ENCODE assay signal across 24 cellular contexts in genomic region chr6:166019214-166019613, GRCh38.
DNase-seq lines count a peak whose midpoint lies in the region; ATAC-seq, FAIRE-seq and TF ChIP-seq lines count a peak whose summit lies in the region.
"Had no signal": no experiment of that assay in that cellular context is flagged by ENCODE, and none has a peak within 500 bp of the region (broad histone marks: within the 10 kb centered on the region; RNA-seq: fewer than 3 reads in every experiment).

No MANE protein-coding gene starts in this region.

- ATAC-seq in IMR-90 (ENCODE audit: low read depth) (no peak), pancreas (no peak)
- ATAC-seq: A549, GM12878, GM23338, HCT116 had no signal

- no peak for TF ChIP-seq RAD21 in IMR-90 (IDR thresholded peaks at IDR 0.05; ENCODE audit: low read length)

- no peak overlapping the region for H2BK20ac ChIP-seq in IMR-90 (ENCODE audit: low read depth, low read length)

- TF ChIP-seq POLR2A in IMR-90 (IDR thresholded peaks at IDR 0.05; ENCODE audit: low read depth, low read length): no peak
- no peak for TF ChIP-seq POLR2A in transverse colon (IDR thresholded peaks at IDR 0.05)

- H2AFZ ChIP-seq in IMR-90 (replicated peaks; ENCODE audit: low read length, poor library complexity): peak overlapping the region; percentile 63
- H2AFZ ChIP-seq: GM23338 had no signal

- H2BK15ac ChIP-seq in IMR-90 (ENCODE audit: low read depth, low read length): no peak overlapping the region

- H3K27me3 ChIP-seq in IMR-90 (ENCODE audit: control insufficient read depth, insufficient read depth, low read length): no peaks in the 10 kb centered on the region
- H3K27me3 ChIP-seq in pancreas: no peaks in the 10 kb centered on the region
- no peaks in the 10 kb centered on the region for H3K27me3 ChIP-seq in transverse colon
- H3K27me3 ChIP-seq: BE2C; BLaER1 treated with 17β-estradiol and CSF1 and Interleukin-3, amounts not matched to agents 10 nM and 100 nM had no signal

- WGBS in IMR-90 (ENCODE audit: extremely low coverage in 2 of 2, insufficient read length in 1 of 2), 2 experiments: 75% methylated on average over 4 of the region's 6 CpGs; no CpG with 5 or more reads in 1 of the 2 experiments
- 58 to 65% methylated on average over 6 of the region's 6 CpGs for WGBS in pancreas, 2 donors
- 54 to 60% methylated on average over 5 to 6 of the region's 6 CpGs for WGBS in transverse colon (ENCODE audit: low coverage in 1 of 2), 2 donors

- no peak overlapping the region for H2AK9ac ChIP-seq in IMR-90 (replicated peaks; ENCODE audit: low read depth, low read length, poor library complexity)

- H2BK120ac ChIP-seq in IMR-90 (ENCODE audit: low read depth, low read length): no peak overlapping the region

- peaks cover 4% of the 10 kb centered on the region for H3K9me3 ChIP-seq in IMR-90 (ENCODE audit: control insufficient read depth, insufficient read depth, low read length)
- H3K9me3 ChIP-seq in pancreas: peaks cover 0 to 3% (median 0%) of the 10 kb centered on the region in 4 donors
- H3K9me3 ChIP-seq in transverse colon: peaks cover 0 to 13% of the 10 kb centered on the region in 2 donors
- H3K9me3 ChIP-seq: BE2C had no signal

- H3K18ac ChIP-seq in IMR-90 (ENCODE audit: low read depth, low read length): no peak overlapping the region

- H3K14ac ChIP-seq in IMR-90 (replicated peaks; ENCODE audit: low read depth, low read length): no peak overlapping the region

- H3K4me3 ChIP-seq in IMR-90 (ENCODE audit: insufficient read depth, low read depth, low read length): no peak overlapping the region
- no peak overlapping the region for H3K4me3 ChIP-seq in pancreas
- H3K4me3 ChIP-seq in transverse colon: no peak overlapping the region
- H3K4me3 ChIP-seq: A549; BLaER1 treated with 17β-estradiol and CSF1 and Interleukin-3, amounts not matched to agents 10 nM and 100 nM; GM12878; GM23338 had no signal

- TF ChIP-seq CTCF in IMR-90 (conservative IDR thresholded peaks at IDR 0.05; ENCODE audit: low read depth, low read length) (no peak), pancreas (IDR thresholded peaks at IDR 0.05) (no peak), transverse colon (IDR thresholded peaks at IDR 0.05) (no peak)

- TF ChIP-seq EP300 in transverse colon (IDR thresholded peaks at IDR 0.05; ENCODE audit: low read depth): no peak

- peaks cover 3% of the 10 kb centered on the region; the same call in 1 of the 2 replicates for H3K9me1 ChIP-seq in IMR-90 (ENCODE audit: insufficient read depth, low read length)

- no peak overlapping the region for H2AK5ac ChIP-seq in IMR-90 (ENCODE audit: low read depth, low read length)

- in situ Hi-C loops in IMR-90 (cut with MboI; ENCODE audit: low sequenced_read_pairs) (no loop called here), transverse colon (cut with MboI; ENCODE audit: low pct_ligation_motif_present in 1 of 4, low pct_unique_long_range_greater_than_20kb in 1 of 4, low sequenced_read_pairs in 3 of 4) (no loop called here)

- no peak overlapping the region for H3K4me2 ChIP-seq in IMR-90 (ENCODE audit: low read depth, low read length)
- H3K4me2 ChIP-seq: A549; BLaER1 treated with 17β-estradiol and CSF1 and Interleukin-3, amounts not matched to agents 10 nM and 100 nM; GM23338 had no signal

- POLR2A ChIA-PET in IMR-90 (lab: Charles Lee; ENCODE audit: unreplicated experiment): no interaction called here

- CTCF ChIA-PET in IMR-90 (lab: Yijun Ruan, JAX): no interaction called here

- peaks cover under 1% of the 10 kb centered on the region; the same call in 1 of the 2 replicates for H3K4me1 ChIP-seq in IMR-90 (ENCODE audit: control insufficient read depth, insufficient read depth, low read length)
- no peaks in the 10 kb centered on the region for H3K4me1 ChIP-seq in pancreas
- no peaks in the 10 kb centered on the region for H3K4me1 ChIP-seq in transverse colon
- H3K4me1 ChIP-seq: A549; BE2C; BLaER1 treated with 17β-estradiol and CSF1 and Interleukin-3, amounts not matched to agents 10 nM and 100 nM had no signal

- H3K9ac ChIP-seq in IMR-90 (ENCODE audit: low read depth, low read length): no peak overlapping the region
- H3K9ac ChIP-seq: BLaER1 treated with 17β-estradiol and CSF1 and Interleukin-3, amounts not matched to agents 10 nM and 100 nM had no signal

- no peak for DNase-seq in IMR-90
- peak; percentile 36 to 54 for DNase-seq in SHP77 (lab: John Stamatoyannopoulos, UW)
- DNase-seq in myocyte (ENCODE audit: low read depth): peak; percentile 18
- peak; percentile 30 for DNase-seq in posterior vena cava (ENCODE audit: low spot score)
- no peak for DNase-seq in pancreas
- DNase-seq in transverse colon: no peak
- DNase-seq in midbrain (lab: John Stamatoyannopoulos, UW): no peak
- DNase-seq: 8988T; ACHN; AML-193; BE2C; CD4-positive, alpha-beta T cell; CD8-positive, alpha-beta memory T cell; DMS 273 treated with DMSO at 0.1 percent for 48 hours; DMS79; EL; GDM1; H9 had no signal

- H4K20me1 ChIP-seq in IMR-90 (ENCODE audit: insufficient read depth, low read length): no peaks in the 10 kb centered on the region
- H4K20me1 ChIP-seq: BLaER1 treated with 17β-estradiol and CSF1 and Interleukin-3, amounts not matched to agents 10 nM and 100 nM had no signal

- dilution Hi-C loops in IMR-90 (cut with HindIII; ENCODE audit: low sequenced_read_pairs, unreplicated experiment): no loop called here

- no peak overlapping the region for H2BK5ac ChIP-seq in IMR-90 (ENCODE audit: low read depth, low read length, poor library complexity, severe bottlenecking)

- H3K79me1 ChIP-seq in IMR-90 (ENCODE audit: low read depth in 1 of 2, low read length in 2 of 2): no peaks in the 10 kb centered on the region

- BruUV-seq in IMR-90 (replicated peaks; lab: Mats Ljungman, UMichigan): no TSS peak

- H3K4ac ChIP-seq in IMR-90 (ENCODE audit: low read depth, low read length): no peak overlapping the region

- H4K8ac ChIP-seq in IMR-90 (ENCODE audit: low read depth in 2 of 2, low read length in 2 of 2): no peak overlapping the region

- H3K56ac ChIP-seq in IMR-90 (ENCODE audit: extremely low read depth, insufficient read depth, low read length): no peak overlapping the region

- H3K23ac ChIP-seq in IMR-90 (ENCODE audit: low read depth, low read length): no peak overlapping the region

- H4K5ac ChIP-seq in IMR-90 (ENCODE audit: low read depth, low read length): no peak overlapping the region

- no peak for FAIRE-seq in pancreas (lab: Jason Lieb, UNC)
- FAIRE-seq: A549, D721Med, GM12878 had no signal

- H3K27ac ChIP-seq in IMR-90 (ENCODE audit: insufficient read depth, low read length) (no peak overlapping the region), pancreas (no peak overlapping the region), transverse colon (no peak overlapping the region)
- H3K27ac ChIP-seq: A549; BLaER1 treated with 17β-estradiol and CSF1 and Interleukin-3, amounts not matched to agents 10 nM and 100 nM had no signal

- H3K36me3 ChIP-seq in IMR-90 (ENCODE audit: control insufficient read depth, insufficient read depth, low read length): no peaks in the 10 kb centered on the region
- H3K36me3 ChIP-seq in pancreas: no peaks in the 10 kb centered on the region
- no peaks in the 10 kb centered on the region for H3K36me3 ChIP-seq in transverse colon
- H3K36me3 ChIP-seq: BE2C; BLaER1 treated with 17β-estradiol and CSF1 and Interleukin-3, amounts not matched to agents 10 nM and 100 nM had no signal

- intact Hi-C loops in IMR-90 (cut with micrococcal nuclease): loop anchor here (5.0 kb wide), 1 partner anchor 38 kb away; no protein-coding TSS in a partner anchor
- intact Hi-C loops in posterior vena cava (cut with DNase I): no loop called here
- intact Hi-C loops in pancreas (cut with DNase I): no loop called here
- intact Hi-C loops in transverse colon (cut with DNase I; ENCODE audit: low total_unique reads): no loop called here

- H4K91ac ChIP-seq in IMR-90 (ENCODE audit: insufficient read depth, low read depth, low read length): no peak overlapping the region

TF ChIP-seq in IMR-90, 13 proteins besides CTCF, POLR2A, EP300 and RAD21:
- TF ChIP-seq MXI1 (IDR thresholded peaks at IDR 0.05; ENCODE audit: borderline replicate concordance, low read depth, low read length) (no peak), FOS (IDR thresholded peaks at IDR 0.05; ENCODE audit: low read depth, low read length) (no peak), CEBPB (IDR thresholded peaks at IDR 0.05; ENCODE audit: low read depth, low read length) (no peak), BHLHE40 (IDR thresholded peaks at IDR 0.05; ENCODE audit: low read depth, low read length) (no peak), NFE2L2 (IDR thresholded peaks at IDR 0.05; ENCODE audit: low read depth, low read length) (no peak), SMC3 (IDR thresholded peaks at IDR 0.05; ENCODE audit: low read depth, low read length) (no peak), CHD1 (IDR thresholded peaks at IDR 0.05; ENCODE audit: low read depth, low read length) (no peak), RCOR1 (IDR thresholded peaks at IDR 0.05; ENCODE audit: insufficient replicate concordance, low read length) (no peak), MAFK (IDR thresholded peaks at IDR 0.05; ENCODE audit: low read depth, low read length) (no peak), MAZ (IDR thresholded peaks at IDR 0.05; ENCODE audit: borderline replicate concordance, low read depth, low read length) (no peak), USF2 (IDR thresholded peaks at IDR 0.05; ENCODE audit: low read depth, low read length) (no peak), RFX5 (IDR thresholded peaks at IDR 0.05; ENCODE audit: low read depth, low read length) (no peak), ELK1 (IDR thresholded peaks at IDR 0.05; ENCODE audit: borderline replicate concordance, low read depth, low read length) (no peak)

Comparison
In these comparisons a context has a peak if more than half of its experiments do, and no peak if none do; other contexts are left out.
1. DNase-seq: peak in SHP77 (2 of 2), myocyte (single experiment) and posterior vena cava (single experiment); none in IMR-90 (single experiment), pancreas (0 of 6), transverse colon (single experiment) and midbrain (single experiment).